8 cellular contexts compared by ENCODE assay signal in the genomic region with DNA sequence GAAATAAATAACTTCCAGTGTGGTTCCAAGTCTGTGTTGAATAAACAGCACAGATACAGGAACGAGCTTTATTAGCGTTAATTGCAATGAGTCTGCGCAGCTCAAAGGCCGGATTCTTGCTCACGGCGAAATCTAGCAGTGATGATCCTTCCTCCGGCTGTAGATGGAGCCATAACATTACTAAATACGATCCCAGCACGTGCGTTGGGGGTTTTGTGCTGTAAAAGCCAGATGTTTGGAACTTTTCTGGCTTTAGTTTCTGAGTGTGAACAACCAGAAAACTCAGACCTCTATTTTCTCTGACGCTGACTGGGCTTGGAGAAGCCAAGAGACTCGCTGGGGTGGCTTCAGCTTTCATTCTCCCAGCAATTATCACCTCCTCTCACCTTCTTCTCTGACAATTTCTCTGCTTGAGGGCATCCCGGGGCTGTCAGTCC. TPM values are rescaled to one million over a fixed set of nuclear protein-coding genes. Genes with fewer than 3 reads are reported as not detected.
DNase-seq lines count a peak whose midpoint lies in the region; ATAC-seq, FAIRE-seq and TF ChIP-seq lines count a peak whose summit lies in the region.

No MANE protein-coding gene starts in this region.

- H3K9me3 ChIP-seq in SK-N-MC (ENCODE audit: low read depth, low read length), result no peaks in the 10 kb centered on the region
- H3K9me3 ChIP-seq in heart left ventricle, result no peaks in the 10 kb centered on the region

- no peaks in the 10 kb centered on the region for H3K36me3 ChIP-seq in SK-N-MC (ENCODE audit: insufficient read depth, low read length)
- H3K36me3 ChIP-seq in heart left ventricle, result no peaks in the 10 kb centered on the region

- ATAC-seq in heart left ventricle, result peak; percentile 76 to 91 (median 90)
- ATAC-seq in HG03571 (IDR thresholded peaks at IDR 0.05; ENCODE audit: unreplicated experiment), result no peak

- TF ChIP-seq POLR2A in H54 (IDR thresholded peaks at IDR 0.05; ENCODE audit: low read depth, low read length) (no peak), NB4 (IDR thresholded peaks at IDR 0.05; ENCODE audit: extremely low read depth, insufficient read length) (no peak), heart left ventricle (IDR thresholded peaks at IDR 0.05) (no peak)

- intact Hi-C loops in heart left ventricle (cut with DNase I), result loop anchor here in 2 of 10 donors (10.0 kb wide), 2 partner anchors 1385 to 1705 kb away; a partner anchor contains a TSS

- DNase-seq in ELF-1 (ENCODE audit: low read depth, low spot score) (peak; percentile 88), H54 (ENCODE audit: insufficient read length, low spot score) (peak; percentile 35), NB4 (ENCODE audit: low read depth) (peak; percentile 90), SK-N-MC (ENCODE audit: low read depth, low spot score) (peak; percentile 65), heart left ventricle (peak in 4 of 5 donors; percentile 39 to 57 (median 50)), putamen (ENCODE audit: low spot score) (peak; percentile 68)
- DNase-seq in activated naive CD8-positive, alpha-beta T cell treated with anti-CD3 and anti-CD28 coated beads, Interleukin-2, amount 50 U/mL, for 16 hours (ENCODE audit: low read depth, low spot score), result peak; percentile 6

- H3K27me3 ChIP-seq in heart left ventricle, result peaks cover 0 to 7% (median 0%) of the 10 kb centered on the region in 9 donors

- H3K4me1 ChIP-seq in heart left ventricle, result peaks cover 0 to 9% (median 2%) of the 10 kb centered on the region in 12 donors

- H3K9ac ChIP-seq in SK-N-MC (ENCODE audit: insufficient read length), result peak overlapping the region; percentile 41

- H3K4me3 ChIP-seq in NB4 (ENCODE audit: low read depth, low read length) (no peak overlapping the region), SK-N-MC (peak overlapping the region; percentile 58), heart left ventricle (no peak overlapping the region)

- 1 to 2% (median 1%) methylated on average over 13 of the region's 13 CpGs for WGBS in heart left ventricle, 4 donors

- TF ChIP-seq CTCF in NB4 (IDR thresholded peaks at IDR 0.05; ENCODE audit: low read depth, low read length), result peak; percentile 80
- peak; percentile 27 to 84 (median 71) for TF ChIP-seq CTCF in heart left ventricle (IDR thresholded peaks at IDR 0.05)

- H3K27ac ChIP-seq in SK-N-MC, result peak overlapping the region; percentile 82
- H3K27ac ChIP-seq in heart left ventricle, result no peak overlapping the region

- no peak for FAIRE-seq in H54 (lab: Jason Lieb, UNC)

RNA-seq across cellular contexts. Expression of a gene that starts 47.0 kb away (rescaled TPM):
- total RNA-seq in heart left ventricle, result 100 to 1,000 TPM in 3 of 9 donors, 10 to 100 TPM in 6; 47.5 to 108 (median 84.2) TPM
- polyA plus RNA-seq in heart left ventricle, result 10 to 100 TPM; 33.6 to 65.8 TPM

Comparison
In these comparisons a context has a peak if more than half of its experiments do, and no peak if none do; other contexts are left out.
1. DNase-seq: peak in every context shown above with its lines; median percentile 90 in NB4; 88 in ELF-1; 68 in putamen; 65 in SK-N-MC; 50 in heart left ventricle; 35 in H54; 6 in activated naive CD8-positive, alpha-beta T cell treated with anti-CD3 and anti-CD28 coated beads, Interleukin-2, amount 50 U/mL, for 16 hours.